9 cellular contexts compared by ENCODE assay signal in genomic region chr13:41546372-41547252, GRCh38.
A peak's percentile ranks its signal among the peaks of the same experiment; 100 is the strongest.
DNase-seq lines count a peak whose midpoint lies in the region; ATAC-seq and TF ChIP-seq lines count a peak whose summit lies in the region.
"Had no signal": no experiment of that assay in that cellular context is flagged by ENCODE, and none has a peak within 500 bp of the region (broad histone marks: within the 10 kb centered on the region; RNA-seq: fewer than 3 reads in every experiment).

No MANE protein-coding gene starts in this region.

- no peak for TF ChIP-seq CTCF in mucosa of descending colon (IDR thresholded peaks at IDR 0.05)

- H3K4me2 ChIP-seq in skeletal muscle satellite cell (ENCODE audit: low read length), result peak overlapping the region; percentile 8

- H3K4me1 ChIP-seq in skeletal muscle satellite cell (ENCODE audit: control insufficient read depth, insufficient read depth, low read length) (peaks cover 31% of the 10 kb centered on the region), mucosa of descending colon (ENCODE audit: low read depth) (peaks cover 4% of the 10 kb centered on the region)

- no peak for ATAC-seq in HG03280 (IDR thresholded peaks at IDR 0.05; ENCODE audit: unreplicated experiment)
- ATAC-seq in mucosa of descending colon, result no peak
- no peak for ATAC-seq in GM19324 (IDR thresholded peaks at IDR 0.05; ENCODE audit: low FRiP score, unreplicated experiment)
- ATAC-seq: GM12878 had no signal

- peak overlapping the region; percentile 14 for H3K9ac ChIP-seq in skeletal muscle satellite cell (ENCODE audit: low read depth, low read length)

- H3K4me3 ChIP-seq in skeletal muscle satellite cell (ENCODE audit: low read length), result no peak overlapping the region
- no peak overlapping the region for H3K4me3 ChIP-seq in mucosa of descending colon
- H3K4me3 ChIP-seq: GM12878 had no signal

- H3K36me3 ChIP-seq in skeletal muscle satellite cell (ENCODE audit: insufficient read depth, low read length), result no peaks in the 10 kb centered on the region
- no peaks in the 10 kb centered on the region for H3K36me3 ChIP-seq in mucosa of descending colon (ENCODE audit: low read depth)

- H3K27me3 ChIP-seq in skeletal muscle satellite cell (ENCODE audit: control insufficient read depth, insufficient read depth, low read length), result peaks cover 19% of the 10 kb centered on the region

- DNase-seq in H4 (ENCODE audit: low spot score), result peak; percentile 75
- peak; percentile 26 for DNase-seq in RKO (ENCODE audit: low spot score)
- peak; percentile 14 for DNase-seq in fibroblast of gingiva (ENCODE audit: low read depth)
- no peak for DNase-seq in mucosa of descending colon
- DNase-seq: NCI-H69 had no signal

- intact Hi-C loops in mucosa of descending colon (cut with DNase I, micrococcal nuclease), result no loop called here

- H3K9me3 ChIP-seq in skeletal muscle satellite cell (replicated peaks; ENCODE audit: low read length), result no peaks in the 10 kb centered on the region
- no peaks in the 10 kb centered on the region for H3K9me3 ChIP-seq in mucosa of descending colon

Comparison
In these comparisons a context has a peak if more than half of its experiments do, and no peak if none do; other contexts are left out.
1. DNase-seq: peak in H4 (single experiment), RKO (single experiment) and fibroblast of gingiva (single experiment); none in mucosa of descending colon (0 of 3).